ENCODE assay signal across 18 cellular contexts in the genomic region with DNA sequence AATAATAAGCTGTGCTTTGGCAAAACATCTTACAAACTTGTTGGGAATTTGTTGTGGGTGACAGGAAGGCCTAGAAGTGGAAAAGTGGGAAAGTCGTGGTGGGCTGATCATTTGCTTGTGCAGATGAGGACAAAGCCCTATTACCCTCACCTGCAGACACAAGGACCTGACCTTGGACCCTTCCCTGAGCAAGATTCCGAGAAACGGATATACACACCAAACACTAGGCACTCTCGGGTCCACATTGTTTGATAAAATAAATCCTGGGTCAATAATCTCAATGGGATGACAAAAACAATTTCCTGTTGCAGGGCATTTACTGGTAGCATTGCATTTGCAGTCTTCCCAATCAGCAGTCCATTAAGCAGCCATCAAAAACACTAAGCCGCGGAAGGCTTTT.
DNase-seq lines count a peak whose midpoint lies in the region; ATAC-seq and TF ChIP-seq lines count a peak whose summit lies in the region.
"Had no signal": no experiment of that assay in that cellular context is flagged by ENCODE, and none has a peak within 500 bp of the region (broad histone marks: within the 10 kb centered on the region; RNA-seq: fewer than 3 reads in every experiment).

No MANE protein-coding gene starts in this region.

- H3K4me3 Mint-ChIP-seq in stimulated activated naive CD8-positive, alpha-beta T cell treated with anti-CD3 and anti-CD28 coated beads, Interleukin-15, Interleukin-2, amounts not matched to agents 100 ng/mL and 50 ng/mL, for 24 hours, result no peak overlapping the region
- H3K4me3 Mint-ChIP-seq: CD4-positive, alpha-beta T cell had no signal

- DNase-seq in stimulated activated naive CD8-positive, alpha-beta T cell treated with anti-CD3 and anti-CD28 coated beads, Interleukin-15, Interleukin-2, amounts not matched to agents 100 U/mL and 50 U/mL, for 24 hours, result no peak
- DNase-seq in substantia nigra (lab: John Stamatoyannopoulos, UW) (no peak), midbrain (lab: John Stamatoyannopoulos, UW) (no peak), colonic mucosa (no peak)
- DNase-seq: AML-193; Caco-2; CD4-positive, alpha-beta T cell; DMS79 treated with DMSO at 0.1 percent for 48 hours; EL; KBM-7 had no signal

- H3K9me3 ChIP-seq in KOPT-K1 (ENCODE audit: insufficient read depth, low read length, poor library complexity, severe bottlenecking) (no peaks in the 10 kb centered on the region), colonic mucosa (no peaks in the 10 kb centered on the region)
- H3K9me3 ChIP-seq: A549, Caco-2, HAP-1 had no signal

- no peak overlapping the region for H3K4me3 ChIP-seq in colonic mucosa
- H3K4me3 ChIP-seq: A549, GM12878, HAP-1 had no signal

- no peak overlapping the region for H3K9ac ChIP-seq in colonic mucosa (ENCODE audit: low read depth in 2 of 2, low read length in 2 of 2)

- peaks cover 41% of the 10 kb centered on the region for H3K4me1 Mint-ChIP-seq in stimulated activated naive CD8-positive, alpha-beta T cell treated with anti-CD3 and anti-CD28 coated beads, Interleukin-15, Interleukin-2, amounts not matched to agents 100 ng/mL and 50 ng/mL, for 24 hours (ENCODE audit: low read depth)

- no peaks in the 10 kb centered on the region for H3K4me1 ChIP-seq in colonic mucosa
- H3K4me1 ChIP-seq: A549, HAP-1 had no signal

- H3K9me3 Mint-ChIP-seq in stimulated activated naive CD8-positive, alpha-beta T cell treated with anti-CD3 and anti-CD28 coated beads, Interleukin-15, Interleukin-2, amounts not matched to agents 100 ng/mL and 50 ng/mL, for 24 hours, result no peaks in the 10 kb centered on the region
- H3K9me3 Mint-ChIP-seq: CD4-positive, alpha-beta T cell; IgD-negative memory B cell had no signal

- H3K36me3 Mint-ChIP-seq in stimulated activated naive CD8-positive, alpha-beta T cell treated with anti-CD3 and anti-CD28 coated beads, Interleukin-15, Interleukin-2, amounts not matched to agents 100 ng/mL and 50 ng/mL, for 24 hours (ENCODE audit: low read depth), result no peaks in the 10 kb centered on the region

- intact Hi-C loops in colonic mucosa (cut with DNase I), result no loop called here

- H3K27me3 ChIP-seq in colonic mucosa, result no peaks in the 10 kb centered on the region

- no peak for ATAC-seq in stimulated activated naive CD8-positive, alpha-beta T cell treated with anti-CD3 and anti-CD28 coated beads, Interleukin-15, Interleukin-2, amounts not matched to agents 100 U/mL and 50 U/mL, for 24 hours
- ATAC-seq: A549, GM12878 had no signal

- H3K27ac Mint-ChIP-seq in stimulated activated naive CD8-positive, alpha-beta T cell treated with anti-CD3 and anti-CD28 coated beads, Interleukin-15, Interleukin-2, amounts not matched to agents 100 ng/mL and 50 ng/mL, for 24 hours, result peak overlapping the region; percentile 14
- H3K27ac Mint-ChIP-seq: CD4-positive, alpha-beta T cell; IgD-negative memory B cell had no signal

- no peak for TF ChIP-seq CTCF in colonic mucosa (IDR thresholded peaks at IDR 0.05)

- H3K27ac ChIP-seq in KOPT-K1 (ENCODE audit: low read depth, low read length, poor library complexity, severe bottlenecking) (peak overlapping the region; percentile 92), substantia nigra (ENCODE audit: low read depth, low read length, poor library complexity, severe bottlenecking) (peak overlapping the region; percentile 43), colonic mucosa (no peak overlapping the region)
- H3K27ac ChIP-seq: A549, C4-2B, HL-60 had no signal

- no peaks in the 10 kb centered on the region for H3K27me3 Mint-ChIP-seq in stimulated activated naive CD8-positive, alpha-beta T cell treated with anti-CD3 and anti-CD28 coated beads, Interleukin-15, Interleukin-2, amounts not matched to agents 100 ng/mL and 50 ng/mL, for 24 hours
- H3K27me3 Mint-ChIP-seq: CD4-positive, alpha-beta T cell; IgD-negative memory B cell had no signal

- H3K36me3 ChIP-seq in KOPT-K1 (ENCODE audit: insufficient read depth, low read length) (no peaks in the 10 kb centered on the region), colonic mucosa (no peaks in the 10 kb centered on the region)
- H3K36me3 ChIP-seq: HAP-1 had no signal
